ENCODE assay signal across 8 cellular contexts in the genomic region with DNA sequence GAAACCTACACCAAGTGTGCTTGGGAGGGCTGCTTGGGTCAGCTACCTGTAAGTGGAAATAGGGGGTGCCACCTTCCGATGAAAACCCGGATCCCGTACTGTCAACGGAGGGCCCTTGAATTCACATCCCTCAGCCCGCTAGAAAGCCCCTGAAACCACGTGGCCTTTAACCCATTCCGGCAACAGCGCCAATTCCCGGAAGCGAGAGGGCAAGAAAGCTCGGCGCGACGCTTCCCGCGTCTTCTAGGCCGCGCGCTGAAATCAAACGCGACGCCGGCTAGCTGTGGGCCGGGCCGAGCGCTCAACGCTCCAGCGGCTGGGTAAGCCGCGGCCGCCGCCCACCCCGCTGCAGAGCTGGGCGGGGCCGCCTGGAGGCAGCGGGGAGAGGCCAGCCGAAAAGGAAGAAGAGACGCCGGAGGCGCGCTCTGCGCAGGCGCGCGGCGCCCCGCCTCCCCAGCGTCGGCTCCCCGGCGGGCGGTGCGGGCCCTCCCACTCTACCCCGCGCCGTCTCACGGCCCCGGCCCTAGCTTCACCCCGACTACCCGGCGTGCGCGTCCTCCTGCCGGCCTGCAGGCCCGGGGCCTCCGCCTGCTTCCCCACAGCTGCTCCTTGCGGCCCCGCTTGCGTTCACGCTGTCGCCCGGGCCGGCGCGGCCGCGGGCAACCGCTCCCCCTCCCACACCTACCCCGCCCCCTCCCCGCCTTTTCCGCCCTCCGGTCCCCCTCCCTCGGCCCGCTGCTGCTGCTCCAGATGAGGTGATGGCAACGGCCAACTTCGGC. TPM values are rescaled to one million over a fixed set of nuclear protein-coding genes. Genes with fewer than 3 reads are reported as not detected.
DNase-seq lines count a peak whose midpoint lies in the region; ATAC-seq and TF ChIP-seq lines count a peak whose summit lies in the region.

A gene (plus strand): TSS at position 492 of the 779 bp plus-strand sequence. CDS start 267 bp downstream, at position 759.

- H3K36me3 ChIP-seq in SK-N-SH (replicated peaks in 1 of 2; ENCODE audit: control insufficient read depth in 1 of 2, insufficient read depth in 2 of 2, low read length in 1 of 2): peaks cover 2 to 3% of the 10 kb centered on the region in 2 experiments

- peaks cover 40% of the 10 kb centered on the region for H4K20me1 ChIP-seq in SK-N-SH (ENCODE audit: insufficient read depth)

- peak within 1 kb of the TSS; percentile 90 for H3K9ac ChIP-seq in SK-N-SH

- CTCF ChIA-PET in SK-N-SH (lab: Yijun Ruan, JAX): interaction anchor here (1.1 to 1.4 kb wide), 3 partner anchors 19 to 1347 kb away, joined by 3 to 9 read pairs (median 4); a partner anchor contains a TSS

- H3K4me1 ChIP-seq in SK-N-SH (ENCODE audit: control insufficient read depth in 1 of 2, insufficient read depth in 2 of 2, low read depth in 1 of 2, low read length in 1 of 2): peaks cover 9 to 11% of the 10 kb centered on the region in 2 experiments; a peak in 3 of 4 replicates

- POLR2A ChIA-PET in SK-N-SH (lab: Yijun Ruan, JAX): interaction anchor here (0.7 to 1.2 kb wide), 3 partner anchors 82 to 100 kb away, joined by 3 to 6 read pairs (median 3); a partner anchor contains a TSS

- no peaks in the 10 kb centered on the region for H3K9me2 ChIP-seq in SK-N-SH

- TF ChIP-seq CTCF in GM10266 (IDR thresholded peaks at IDR 0.05; ENCODE audit: control insufficient read depth, insufficient read depth, low read depth, missing control alignments) (peak; percentile 5), SK-N-SH (IDR thresholded peaks at IDR 0.05) (no peak)

- peak; percentile 95 for ATAC-seq in HG02610 (IDR thresholded peaks at IDR 0.05; ENCODE audit: unreplicated experiment)

- peak within 1 kb of the TSS; percentile 96 for H2AFZ ChIP-seq in SK-N-SH (ENCODE audit: low read depth)

- H3K27ac ChIP-seq in SK-N-SH (ENCODE audit: low read depth in 2 of 2, low read length in 1 of 2): peak within 1 kb of the TSS; percentile 82 to 93

- no peaks in the 10 kb centered on the region for H3F3A ChIP-seq in SK-N-SH (replicated peaks; ENCODE audit: insufficient read depth)

- 3% methylated on average over 44 of the region's 86 CpGs for WGBS in SK-N-SH (ENCODE audit: low lambda C conversion rate)

- no peaks in the 10 kb centered on the region for H3K27me3 ChIP-seq in SK-N-SH (ENCODE audit: insufficient read depth)

- no peak for TF ChIP-seq EP300 in SK-N-SH (IDR thresholded peaks at IDR 0.05; ENCODE audit: borderline replicate concordance in 1 of 2, low read depth in 1 of 2, low read length in 1 of 2)

- peak; percentile 98 for DNase-seq in GM10266 (ENCODE audit: extremely low spot score)
- DNase-seq in NCI-H1092 (lab: John Stamatoyannopoulos, UW): peak; percentile 78
- peak; percentile 98 for DNase-seq in SK-N-SH
- DNase-seq in activated naive CD4-positive, alpha-beta T cell treated with anti-CD3 and anti-CD28 coated beads, Interleukin-2, amount 50 U/mL, for 16 hours: peak; percentile 93
- peak; percentile 93 for DNase-seq in globus pallidus (ENCODE audit: low spot score)
- DNase-seq in nucleus accumbens (lab: John Stamatoyannopoulos, UW): peak; percentile 17 to 93 (median 84)
- DNase-seq in superior temporal gyrus (ENCODE audit: extremely low spot score): peak; percentile 91

- peak within 1 kb of the TSS; percentile 97 for H3K4me2 ChIP-seq in SK-N-SH

- no peaks in the 10 kb centered on the region for H3K9me3 ChIP-seq in SK-N-SH

- H3K4me3 ChIP-seq in SK-N-SH (ENCODE audit: low read depth in 2 of 2, low read length in 1 of 2): peak within 1 kb of the TSS; percentile 75 to 93

- TF ChIP-seq RAD21 in SK-N-SH (IDR thresholded peaks at IDR 0.05; ENCODE audit: low read length): no peak

- peaks cover 47% of the 10 kb centered on the region for H3K79me2 ChIP-seq in SK-N-SH (ENCODE audit: insufficient read depth)

TF ChIP-seq in SK-N-SH, 30 proteins besides CTCF, POLR2A, EP300 and RAD21:
- TF ChIP-seq NFIC (IDR thresholded peaks at IDR 0.05; ENCODE audit: borderline replicate concordance): no peak
- peak; percentile 31; the same call in 1 of the 2 replicates for TF ChIP-seq GABPA (IDR thresholded peaks at IDR 0.05; ENCODE audit: low read depth)
- TF ChIP-seq SMC3 (IDR thresholded peaks at IDR 0.05; ENCODE audit: low read depth, low read length): no peak
- TF ChIP-seq POLR2AphosphoS5 (IDR thresholded peaks at IDR 0.05; ENCODE audit: low read depth, low read length): peak; percentile 32
- TF ChIP-seq SIN3A (IDR thresholded peaks at IDR 0.05; ENCODE audit: borderline replicate concordance, low read depth, low read length): peak; percentile 95
- TF ChIP-seq MXI1 (IDR thresholded peaks at IDR 0.05; ENCODE audit: low read depth, low read length): peak; percentile 96
- TF ChIP-seq FOSL2 (IDR thresholded peaks at IDR 0.05; ENCODE audit: borderline replicate concordance, low read depth): no peak
- peak; percentile 92 for TF ChIP-seq ELF1 (IDR thresholded peaks at IDR 0.05)
- no peak for TF ChIP-seq RCOR1 (IDR thresholded peaks at IDR 0.05; ENCODE audit: low read length)
- TF ChIP-seq, protein P1, sequence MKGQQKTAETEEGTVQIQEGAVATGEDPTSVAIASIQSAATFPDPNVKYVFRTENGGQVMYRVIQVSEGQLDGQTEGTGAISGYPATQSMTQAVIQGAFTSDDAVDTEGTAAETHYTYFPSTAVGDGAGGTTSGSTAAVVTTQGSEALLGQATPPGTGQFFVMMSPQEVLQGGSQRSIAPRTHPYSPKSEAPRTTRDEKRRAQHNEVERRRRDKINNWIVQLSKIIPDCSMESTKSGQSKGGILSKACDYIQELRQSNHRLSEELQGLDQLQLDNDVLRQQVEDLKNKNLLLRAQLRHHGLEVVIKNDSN (IDR thresholded peaks at IDR 0.05; ENCODE audit: borderline replicate concordance, low read depth): peak; percentile 71; the same call in 1 of the 2 replicates
- no peak for TF ChIP-seq TEAD4 (IDR thresholded peaks at IDR 0.05; ENCODE audit: borderline replicate concordance, insufficient read depth)
- TF ChIP-seq, protein P2, sequence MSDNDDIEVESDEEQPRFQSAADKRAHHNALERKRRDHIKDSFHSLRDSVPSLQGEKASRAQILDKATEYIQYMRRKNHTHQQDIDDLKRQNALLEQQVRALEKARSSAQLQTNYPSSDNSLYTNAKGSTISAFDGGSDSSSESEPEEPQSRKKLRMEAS (IDR thresholded peaks at IDR 0.05; ENCODE audit: low read depth): peak; percentile 99
- TF ChIP-seq, protein P3, sequence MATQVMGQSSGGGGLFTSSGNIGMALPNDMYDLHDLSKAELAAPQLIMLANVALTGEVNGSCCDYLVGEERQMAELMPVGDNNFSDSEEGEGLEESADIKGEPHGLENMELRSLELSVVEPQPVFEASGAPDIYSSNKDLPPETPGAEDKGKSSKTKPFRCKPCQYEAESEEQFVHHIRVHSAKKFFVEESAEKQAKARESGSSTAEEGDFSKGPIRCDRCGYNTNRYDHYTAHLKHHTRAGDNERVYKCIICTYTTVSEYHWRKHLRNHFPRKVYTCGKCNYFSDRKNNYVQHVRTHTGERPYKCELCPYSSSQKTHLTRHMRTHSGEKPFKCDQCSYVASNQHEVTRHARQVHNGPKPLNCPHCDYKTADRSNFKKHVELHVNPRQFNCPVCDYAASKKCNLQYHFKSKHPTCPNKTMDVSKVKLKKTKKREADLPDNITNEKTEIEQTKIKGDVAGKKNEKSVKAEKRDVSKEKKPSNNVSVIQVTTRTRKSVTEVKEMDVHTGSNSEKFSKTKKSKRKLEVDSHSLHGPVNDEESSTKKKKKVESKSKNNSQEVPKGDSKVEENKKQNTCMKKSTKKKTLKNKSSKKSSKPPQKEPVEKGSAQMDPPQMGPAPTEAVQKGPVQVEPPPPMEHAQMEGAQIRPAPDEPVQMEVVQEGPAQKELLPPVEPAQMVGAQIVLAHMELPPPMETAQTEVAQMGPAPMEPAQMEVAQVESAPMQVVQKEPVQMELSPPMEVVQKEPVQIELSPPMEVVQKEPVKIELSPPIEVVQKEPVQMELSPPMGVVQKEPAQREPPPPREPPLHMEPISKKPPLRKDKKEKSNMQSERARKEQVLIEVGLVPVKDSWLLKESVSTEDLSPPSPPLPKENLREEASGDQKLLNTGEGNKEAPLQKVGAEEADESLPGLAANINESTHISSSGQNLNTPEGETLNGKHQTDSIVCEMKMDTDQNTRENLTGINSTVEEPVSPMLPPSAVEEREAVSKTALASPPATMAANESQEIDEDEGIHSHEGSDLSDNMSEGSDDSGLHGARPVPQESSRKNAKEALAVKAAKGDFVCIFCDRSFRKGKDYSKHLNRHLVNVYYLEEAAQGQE (IDR thresholded peaks at IDR 0.05; ENCODE audit: low read depth, low read length): 0 out of 2 replicates have a peak, but pooled peaks have one; percentile 13
- no peak for TF ChIP-seq RXRA (IDR thresholded peaks at IDR 0.05; ENCODE audit: borderline replicate concordance, low read depth)
- no peak for TF ChIP-seq YY1 (IDR thresholded peaks at IDR 0.05; ENCODE audit: low read depth)
- TF ChIP-seq TCF12 (IDR thresholded peaks at IDR 0.05): no peak
- 0 out of 2 replicates have a peak, but pooled peaks have one; percentile 28 for TF ChIP-seq TAF1 (IDR thresholded peaks at IDR 0.05; ENCODE audit: borderline replicate concordance, low read depth, low read length)
- peak; percentile 93 for TF ChIP-seq NRF1 (IDR thresholded peaks at IDR 0.05; ENCODE audit: low read depth, low read length)
- TF ChIP-seq FOXM1 (IDR thresholded peaks at IDR 0.05; ENCODE audit: low read depth): no peak

RNA-seq across cellular contexts. Expression of the gene that starts here (rescaled TPM):
- polyA plus RNA-seq in SK-N-SH (2012; rRNA removed): 14.3 and 16.1 TPM in 2 replicates
- polyA plus RNA-seq in SK-N-SH (2012; cell fraction: cytosol; rRNA removed): 23.6 and 31.4 TPM in 2 replicates
- 6.6 and 14.5 TPM in 2 replicates for polyA plus RNA-seq in SK-N-SH (2012; cell fraction: nucleus; rRNA removed)

Comparison
In these comparisons a context has a peak if more than half of its experiments do, and no peak if none do; other contexts are left out.
1. Peak in every context shown above with its lines: DNase-seq, ATAC-seq, H3K4me3 ChIP-seq and H3K27ac ChIP-seq.